7 cellular contexts compared by ENCODE assay signal in genomic region chr9:93929231-93929630, GRCh38. TPM values are rescaled to one million over a fixed set of nuclear protein-coding genes. Genes with fewer than 3 reads are reported as not detected.
"Had no signal": no experiment of that assay in that cellular context is flagged by ENCODE, and none has a peak within 500 bp of the region (broad histone marks: within the 10 kb centered on the region; RNA-seq: fewer than 3 reads in every experiment).

No MANE protein-coding gene starts in this region.

- H3K4me3 Mint-ChIP-seq: GM23338, H9, IgD-negative memory B cell had no signal

- ATAC-seq: HepG2 had no signal

- H3K27ac Mint-ChIP-seq: GM23338, H9, IgD-negative memory B cell had no signal

- DNase-seq: H9, HCEC 1CT had no signal

- H3K4me1 Mint-ChIP-seq: IgD-negative memory B cell had no signal

- H3K9me3 Mint-ChIP-seq: GM23338, H9 had no signal

- H3K4me3 ChIP-seq: GM23338 had no signal

- H3K27ac ChIP-seq: HL-60 had no signal

RNA-seq across cellular contexts. Expression of gene BARX1, which starts 25.9 kb away (rescaled TPM):
- total RNA-seq: HepG2, HT1080 had no signal
- polyA plus RNA-seq: HepG2 had no signal
